8 cellular contexts compared by ENCODE assay signal in the genomic region with DNA sequence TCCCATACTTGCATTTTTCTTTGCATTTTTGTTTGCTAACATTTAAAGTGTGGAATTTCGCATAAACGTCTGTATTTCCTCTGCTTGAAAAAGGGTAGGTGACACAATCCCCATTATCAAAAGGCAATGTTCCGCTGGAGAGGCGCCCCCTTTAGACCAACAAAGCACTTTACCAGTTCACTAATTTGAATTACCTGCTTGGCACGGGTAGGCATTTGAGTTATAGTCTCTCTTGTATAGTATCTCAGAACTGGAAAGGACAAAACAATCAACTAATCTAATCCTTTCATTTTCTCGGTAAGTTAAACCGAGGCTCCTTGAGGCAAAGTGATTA. TPM values are rescaled to one million over a fixed set of nuclear protein-coding genes. Genes with fewer than 3 reads are reported as not detected.
DNase-seq lines count a peak whose midpoint lies in the region; ATAC-seq and TF ChIP-seq lines count a peak whose summit lies in the region.

No MANE protein-coding gene starts in this region.

- peaks cover 2 to 25% (median 4%) of the 10 kb centered on the region in 6 donors for H3K9me3 Mint-ChIP-seq in immature natural killer cell

- H3K27ac Mint-ChIP-seq in immature natural killer cell, result no peak overlapping the region

- peak overlapping the region; percentile 50 for H3K4me3 ChIP-seq in astrocyte of the spinal cord (ENCODE audit: low read depth, low read length)

- H3K4me1 Mint-ChIP-seq in immature natural killer cell, result peaks cover 17 to 19% of the 10 kb centered on the region in 2 donors

- H3K4me3 Mint-ChIP-seq in immature natural killer cell, result peak overlapping the region; percentile 73 to 90 (median 83)

- in situ Hi-C loops in astrocyte of the spinal cord (cut with HindIII; ENCODE audit: low sequenced_read_pairs), result no loop called here

- TF ChIP-seq CTCF in astrocyte of the spinal cord (IDR thresholded peaks at IDR 0.05; ENCODE audit: low read depth, low read length), result peak; percentile 68

- H3K27me3 Mint-ChIP-seq in immature natural killer cell (ENCODE audit: low read depth in 3 of 3), result peaks cover 23 to 33% (median 28%) of the 10 kb centered on the region in 3 donors

- H3K36me3 Mint-ChIP-seq in immature natural killer cell, result peaks cover 0 to 6% (median 0%) of the 10 kb centered on the region in 3 donors

- DNase-seq in D341Med (ENCODE audit: low spot score), result peak; percentile 42
- DNase-seq in NCI-H69 (lab: John Stamatoyannopoulos, UW), result peak; percentile 88
- peak; percentile 53 for DNase-seq in astrocyte of the spinal cord (ENCODE audit: low read depth, low spot score)
- DNase-seq in immature natural killer cell, result no peak
- DNase-seq in stimulated activated CD4-positive, alpha-beta T cell treated with anti-CD3 and anti-CD28 coated beads, Interleukin-15, amount 100 ng/mL, for 24 hours, result peak; percentile 47
- DNase-seq in KG1 (lab: John Stamatoyannopoulos, UW), result no peak

- peak; percentile 46 for ATAC-seq in GM19395 (IDR thresholded peaks at IDR 0.05; ENCODE audit: unreplicated experiment)
- ATAC-seq in HG03432 (IDR thresholded peaks at IDR 0.05; ENCODE audit: unreplicated experiment), result peak; percentile 50

RNA-seq across cellular contexts. Expression of gene CCDC39, which starts 0.8 kb away (rescaled TPM):
- polyA plus RNA-seq in immature natural killer cell, result not detected

Comparison
In these comparisons a context has a peak if more than half of its experiments do, and no peak if none do; other contexts are left out.
1. DNase-seq: peak in D341Med (single experiment), NCI-H69 (single experiment), astrocyte of the spinal cord (single experiment) and stimulated activated CD4-positive, alpha-beta T cell treated with anti-CD3 and anti-CD28 coated beads, Interleukin-15, amount 100 ng/mL, for 24 hours (single experiment); none in immature natural killer cell (0 of 3) and KG1 (single experiment).